Comparison of ENCODE assay signal across 8 cellular contexts in genomic region chr10:87818505-87819273, GRCh38. TPM values are rescaled to one million over a fixed set of nuclear protein-coding genes. Genes with fewer than 3 reads are reported as not detected.
DNase-seq lines count a peak whose midpoint lies in the region; ATAC-seq and TF ChIP-seq lines count a peak whose summit lies in the region.

No MANE protein-coding gene starts in this region.

- H3K9me3 ChIP-seq in parathyroid adenoma (ENCODE audit: control insufficient read depth, low read length) (no peaks in the 10 kb centered on the region), transverse colon (no peaks in the 10 kb centered on the region)

- peak overlapping the region; percentile 37 for H3K9ac ChIP-seq in parathyroid adenoma

- no peak for TF ChIP-seq EP300 in transverse colon (IDR thresholded peaks at IDR 0.05; ENCODE audit: low read depth)

- TF ChIP-seq POLR2A in transverse colon (IDR thresholded peaks at IDR 0.05) = no peak

- H3K4me1 ChIP-seq in parathyroid adenoma (peaks cover 10% of the 10 kb centered on the region), transverse colon (peaks cover 7 to 29% (median 21%) of the 10 kb centered on the region in 4 donors)

- H3K27me3 ChIP-seq in parathyroid adenoma (ENCODE audit: control insufficient read depth, insufficient read depth, low read length) (no peaks in the 10 kb centered on the region), transverse colon (no peaks in the 10 kb centered on the region)

- no peaks in the 10 kb centered on the region for H3K36me3 ChIP-seq in parathyroid adenoma (ENCODE audit: control insufficient read depth, insufficient read depth, low read length)
- peaks cover 0 to 6% (median 0%) of the 10 kb centered on the region in 4 donors for H3K36me3 ChIP-seq in transverse colon

- ATAC-seq in GM18861 (IDR thresholded peaks at IDR 0.05; ENCODE audit: unreplicated experiment) = peak; percentile 46
- ATAC-seq in HG03108 (IDR thresholded peaks at IDR 0.05; ENCODE audit: unreplicated experiment) = peak; percentile 53
- peak; percentile 48 for ATAC-seq in Right ventricle myocardium superior (ENCODE audit: poor library complexity)

- H2AFZ ChIP-seq in parathyroid adenoma = peak overlapping the region; percentile 94

- peak overlapping the region; percentile 96 for H3K4me2 ChIP-seq in parathyroid adenoma (ENCODE audit: low read length)

- H3K4me3 ChIP-seq in parathyroid adenoma (ENCODE audit: low read depth, low read length) = peak overlapping the region; percentile 89
- H3K4me3 ChIP-seq in transverse colon = peak overlapping the region; percentile 63 to 82 (median 73)

- intact Hi-C loops in Right ventricle myocardium superior (cut with DNase I) = no loop called here
- intact Hi-C loops in transverse colon (cut with DNase I; ENCODE audit: low total_unique reads) = no loop called here

- DNase-seq in AG20443 (ENCODE audit: low spot score) (peak; percentile 28), OCI-M1 (lab: John Stamatoyannopoulos, UW) (peak; percentile 71), Right ventricle myocardium superior (no peak), transverse colon (peak; percentile 54)
- DNase-seq in activated effector memory CD4-positive, alpha-beta T cell treated with anti-CD3 and anti-CD28 coated beads, Interleukin-2, amount 50 U/mL, for 16 hours = peak; percentile 89

- in situ Hi-C loops in transverse colon (cut with MboI; ENCODE audit: low pct_ligation_motif_present in 1 of 4, low pct_unique_long_range_greater_than_20kb in 1 of 4, low sequenced_read_pairs in 3 of 4) = no loop called here

- peak overlapping the region; percentile 92 for H3K27ac ChIP-seq in parathyroid adenoma
- peak overlapping the region; percentile 91 to 94 (median 92) for H3K27ac ChIP-seq in transverse colon

- 0 to 13% methylated on average over 17 to 29 of the region's 29 CpGs for WGBS in transverse colon (ENCODE audit: low coverage in 1 of 2), 2 donors

- peaks cover 28% of the 10 kb centered on the region for H3K79me2 ChIP-seq in parathyroid adenoma

- TF ChIP-seq CTCF in parathyroid adenoma (IDR thresholded peaks at IDR 0.05) (no peak), transverse colon (IDR thresholded peaks at IDR 0.05) (no peak)

RNA-seq across cellular contexts. Expression of gene ATAD1, which starts 0.7 kb away (rescaled TPM):
- total RNA-seq in Right ventricle myocardium superior (96.7 TPM), transverse colon (10 to 100 TPM in 3 of 4 donors, 1 to 10 TPM in 1; 8.6 to 43.5 (median 35.8) TPM)

RNA-seq across cellular contexts. Expression of gene KLLN, which starts 44.6 kb away (rescaled TPM):
- total RNA-seq in Right ventricle myocardium superior (0.30 TPM), transverse colon (under 1 TPM in 3 of 4 donors, not detected in 1; 0.79 to 1.00 (median 0.82) TPM)

RNA-seq across cellular contexts. Expression of gene PTEN, which starts 44.7 kb away (rescaled TPM):
- total RNA-seq in Right ventricle myocardium superior = 54.3 TPM
- 100 to 1,000 TPM in 3 of 4 donors, 10 to 100 TPM in 1; 78.6 to 184 (median 129) TPM for total RNA-seq in transverse colon
